ENCODE assay signal across 29 cellular contexts in genomic region chr3:42301446-42302175, GRCh38. TPM values are rescaled to one million over a fixed set of nuclear protein-coding genes. Genes with fewer than 3 reads are reported as not detected.
DNase-seq lines count a peak whose midpoint lies in the region; ATAC-seq, FAIRE-seq and TF ChIP-seq lines count a peak whose summit lies in the region.
"Had no signal": no experiment of that assay in that cellular context is flagged by ENCODE, and none has a peak within 500 bp of the region (broad histone marks: within the 10 kb centered on the region; RNA-seq: fewer than 3 reads in every experiment).

No MANE protein-coding gene starts in this region.

- H3K36me3 ChIP-seq in adrenal gland (replicated peaks in 1 of 2) = no peaks in the 10 kb centered on the region
- H3K36me3 ChIP-seq: SJSA1 had no signal

- no peak overlapping the region for H3K27ac ChIP-seq in adrenal gland
- H3K27ac ChIP-seq: C4-2B, KMS-11, PC-9, SJSA1 had no signal

- no peak for TF ChIP-seq POLR2A in adrenal gland (IDR thresholded peaks at IDR 0.05)

- ATAC-seq in activated B cell treated with CpG ODN at 0.5 μM for 24 hours (ENCODE audit: low read depth) (no peak), naive B cell (ENCODE audit: low read depth in 2 of 2) (no peak), HG02763 (IDR thresholded peaks at IDR 0.05; ENCODE audit: unreplicated experiment) (no peak)
- ATAC-seq: GM23338 had no signal

- H3K9me3 Mint-ChIP-seq in activated B cell treated with CpG ODN at 0.5 μM for 24 hours (peaks cover 5% of the 10 kb centered on the region), naive B cell (peaks cover 0 to 5% (median 3%) of the 10 kb centered on the region in 7 donors)
- H3K9me3 Mint-ChIP-seq: CD8-positive, alpha-beta memory T cell; GM23338; H9; HFFc6 had no signal

- H3K27me3 ChIP-seq in adrenal gland = no peaks in the 10 kb centered on the region
- H3K27me3 ChIP-seq: SJSA1 had no signal

- H3K36me3 Mint-ChIP-seq in activated B cell treated with CpG ODN at 0.5 μM for 24 hours (ENCODE audit: low read depth) (no peaks in the 10 kb centered on the region), naive B cell (peaks cover 0 to 4% of the 10 kb centered on the region in 2 donors)
- H3K36me3 Mint-ChIP-seq: CD8-positive, alpha-beta memory T cell had no signal

- POLR2A ChIA-PET in activated B cell treated with CpG ODN at 0.5 μM for 24 hours (lab: Charles Lee) = no interaction called here

- CTCF ChIA-PET in activated B cell treated with CpG ODN at 0.5 μM for 24 hours (lab: Charles Lee) = interaction anchor here (0.8 kb wide), 1 partner anchor 27 kb away, joined by 3 read pairs; no protein-coding TSS in a partner anchor

- DNase-seq in HS-27A (ENCODE audit: low read depth) (peak; percentile 36), activated B cell treated with CpG ODN at 0.5 μM for 24 hours (no peak), naive B cell (no peak), frontal cortex (ENCODE audit: low spot score in 2 of 2) (no peak), adrenal gland (no peak), superior temporal gyrus (ENCODE audit: extremely low spot score) (no peak)
- DNase-seq: CD8-positive, alpha-beta memory T cell; DMS 273 treated with DMSO at 0.1 percent for 48 hours; DND-41; H9; HFFc6; NCI-H1105 treated with DMSO at 0.1 percent for 48 hours; NCI-H146; NCI-H1930; NCI-H2107; NCI-H446; NCI-H524 treated with DMSO at 0.1 percent for 48 hours; NCI-H82; NK-92 treated with Interleukin-12 subunit alpha and Interleukin-12 subunit beta, amount 100 ng/mL, for 24 hours; PC-9; Right ventricle myocardium superior; RPMI8226 had no signal

- 38 to 66% (median 51%) methylated on average over 4 of the region's 4 CpGs for WGBS in adrenal gland, 4 donors

- no peak for TF ChIP-seq CTCF in activated B cell treated with CpG ODN at 0.5 μM for 24 hours (IDR thresholded peaks at IDR 0.05)
- TF ChIP-seq CTCF in adrenal gland (IDR thresholded peaks at IDR 0.05) = no peak

- H3K27ac Mint-ChIP-seq in activated B cell treated with CpG ODN at 0.5 μM for 24 hours = peak overlapping the region; percentile 94
- peak overlapping the region in 5 of 6 donors; percentile 50 to 95 (median 83) for H3K27ac Mint-ChIP-seq in naive B cell
- H3K27ac Mint-ChIP-seq: CD8-positive, alpha-beta memory T cell; GM23338; H9; HFFc6 had no signal

- no peaks in the 10 kb centered on the region for H3K4me1 ChIP-seq in adrenal gland (replicated peaks in 1 of 2)
- H3K4me1 ChIP-seq: SJSA1 had no signal

- H3K4me1 Mint-ChIP-seq in activated B cell treated with CpG ODN at 0.5 μM for 24 hours (peaks cover 38% of the 10 kb centered on the region), naive B cell (peaks cover 32 to 57% (median 40%) of the 10 kb centered on the region in 3 donors)

- H3K9me3 ChIP-seq in adrenal gland (replicated peaks in 1 of 3) = no peaks in the 10 kb centered on the region
- H3K9me3 ChIP-seq: SJSA1 had no signal

- intact Hi-C loops in activated B cell treated with CpG ODN at 0.5 μM for 24 hours (cut with micrococcal nuclease) (no loop called here), adrenal gland (cut with DNase I) (no loop called here)

- FAIRE-seq in frontal cortex (lab: Jason Lieb, UNC) = no peak
- FAIRE-seq: G401.6 had no signal

- H3K4me3 ChIP-seq in adrenal gland = no peak overlapping the region
- H3K4me3 ChIP-seq: GM23338, PC-9, SJSA1 had no signal

- no peaks in the 10 kb centered on the region for H3K27me3 Mint-ChIP-seq in activated B cell treated with CpG ODN at 0.5 μM for 24 hours
- peaks cover 0 to 11% (median 9%) of the 10 kb centered on the region in 3 donors for H3K27me3 Mint-ChIP-seq in naive B cell
- H3K27me3 Mint-ChIP-seq: IgD-negative memory B cell had no signal

- H3K4me3 Mint-ChIP-seq in activated B cell treated with CpG ODN at 0.5 μM for 24 hours (no peak overlapping the region), naive B cell (peak overlapping the region in 2 of 8 donors; percentile 4 to 8)
- H3K4me3 Mint-ChIP-seq: CD8-positive, alpha-beta memory T cell; GM23338; H9; HFFc6 had no signal

RNA-seq across cellular contexts. Expression of gene CCK, which starts 35.6 kb away (rescaled TPM):
- total RNA-seq in activated B cell treated with CpG ODN at 0.5 μM for 24 hours = not detected in 2 replicates
- not detected for polyA plus RNA-seq in naive B cell (ENCODE audit: low read depth in 6 of 6)
- total RNA-seq in frontal cortex = 54.6 TPM
- 1 to 10 TPM in 3 of 8 donors, under 1 TPM in 2, not detected in 3; 0.48 to 5.5 (median 1.7) TPM for total RNA-seq in adrenal gland
- under 1 TPM; 0.13 to 0.48 (median 0.46) TPM for polyA plus RNA-seq in adrenal gland
- total RNA-seq: CD8-positive, alpha-beta memory T cell; HFFc6; Right ventricle myocardium superior; SJSA1 had no signal
- polyA plus RNA-seq: CD8-positive, alpha-beta memory T cell; IgD-negative memory B cell had no signal
